1 cellular context compared by ENCODE assay signal in genomic region chr17:48191362-48191761, GRCh38.
TF ChIP-seq lines count a peak whose summit lies in the region.

No MANE protein-coding gene starts in this region.

TF ChIP-seq in GM23338, 12 proteins besides CTCF, POLR2A, EP300 and RAD21 (continued from another document):
- TF ChIP-seq, protein P1, sequence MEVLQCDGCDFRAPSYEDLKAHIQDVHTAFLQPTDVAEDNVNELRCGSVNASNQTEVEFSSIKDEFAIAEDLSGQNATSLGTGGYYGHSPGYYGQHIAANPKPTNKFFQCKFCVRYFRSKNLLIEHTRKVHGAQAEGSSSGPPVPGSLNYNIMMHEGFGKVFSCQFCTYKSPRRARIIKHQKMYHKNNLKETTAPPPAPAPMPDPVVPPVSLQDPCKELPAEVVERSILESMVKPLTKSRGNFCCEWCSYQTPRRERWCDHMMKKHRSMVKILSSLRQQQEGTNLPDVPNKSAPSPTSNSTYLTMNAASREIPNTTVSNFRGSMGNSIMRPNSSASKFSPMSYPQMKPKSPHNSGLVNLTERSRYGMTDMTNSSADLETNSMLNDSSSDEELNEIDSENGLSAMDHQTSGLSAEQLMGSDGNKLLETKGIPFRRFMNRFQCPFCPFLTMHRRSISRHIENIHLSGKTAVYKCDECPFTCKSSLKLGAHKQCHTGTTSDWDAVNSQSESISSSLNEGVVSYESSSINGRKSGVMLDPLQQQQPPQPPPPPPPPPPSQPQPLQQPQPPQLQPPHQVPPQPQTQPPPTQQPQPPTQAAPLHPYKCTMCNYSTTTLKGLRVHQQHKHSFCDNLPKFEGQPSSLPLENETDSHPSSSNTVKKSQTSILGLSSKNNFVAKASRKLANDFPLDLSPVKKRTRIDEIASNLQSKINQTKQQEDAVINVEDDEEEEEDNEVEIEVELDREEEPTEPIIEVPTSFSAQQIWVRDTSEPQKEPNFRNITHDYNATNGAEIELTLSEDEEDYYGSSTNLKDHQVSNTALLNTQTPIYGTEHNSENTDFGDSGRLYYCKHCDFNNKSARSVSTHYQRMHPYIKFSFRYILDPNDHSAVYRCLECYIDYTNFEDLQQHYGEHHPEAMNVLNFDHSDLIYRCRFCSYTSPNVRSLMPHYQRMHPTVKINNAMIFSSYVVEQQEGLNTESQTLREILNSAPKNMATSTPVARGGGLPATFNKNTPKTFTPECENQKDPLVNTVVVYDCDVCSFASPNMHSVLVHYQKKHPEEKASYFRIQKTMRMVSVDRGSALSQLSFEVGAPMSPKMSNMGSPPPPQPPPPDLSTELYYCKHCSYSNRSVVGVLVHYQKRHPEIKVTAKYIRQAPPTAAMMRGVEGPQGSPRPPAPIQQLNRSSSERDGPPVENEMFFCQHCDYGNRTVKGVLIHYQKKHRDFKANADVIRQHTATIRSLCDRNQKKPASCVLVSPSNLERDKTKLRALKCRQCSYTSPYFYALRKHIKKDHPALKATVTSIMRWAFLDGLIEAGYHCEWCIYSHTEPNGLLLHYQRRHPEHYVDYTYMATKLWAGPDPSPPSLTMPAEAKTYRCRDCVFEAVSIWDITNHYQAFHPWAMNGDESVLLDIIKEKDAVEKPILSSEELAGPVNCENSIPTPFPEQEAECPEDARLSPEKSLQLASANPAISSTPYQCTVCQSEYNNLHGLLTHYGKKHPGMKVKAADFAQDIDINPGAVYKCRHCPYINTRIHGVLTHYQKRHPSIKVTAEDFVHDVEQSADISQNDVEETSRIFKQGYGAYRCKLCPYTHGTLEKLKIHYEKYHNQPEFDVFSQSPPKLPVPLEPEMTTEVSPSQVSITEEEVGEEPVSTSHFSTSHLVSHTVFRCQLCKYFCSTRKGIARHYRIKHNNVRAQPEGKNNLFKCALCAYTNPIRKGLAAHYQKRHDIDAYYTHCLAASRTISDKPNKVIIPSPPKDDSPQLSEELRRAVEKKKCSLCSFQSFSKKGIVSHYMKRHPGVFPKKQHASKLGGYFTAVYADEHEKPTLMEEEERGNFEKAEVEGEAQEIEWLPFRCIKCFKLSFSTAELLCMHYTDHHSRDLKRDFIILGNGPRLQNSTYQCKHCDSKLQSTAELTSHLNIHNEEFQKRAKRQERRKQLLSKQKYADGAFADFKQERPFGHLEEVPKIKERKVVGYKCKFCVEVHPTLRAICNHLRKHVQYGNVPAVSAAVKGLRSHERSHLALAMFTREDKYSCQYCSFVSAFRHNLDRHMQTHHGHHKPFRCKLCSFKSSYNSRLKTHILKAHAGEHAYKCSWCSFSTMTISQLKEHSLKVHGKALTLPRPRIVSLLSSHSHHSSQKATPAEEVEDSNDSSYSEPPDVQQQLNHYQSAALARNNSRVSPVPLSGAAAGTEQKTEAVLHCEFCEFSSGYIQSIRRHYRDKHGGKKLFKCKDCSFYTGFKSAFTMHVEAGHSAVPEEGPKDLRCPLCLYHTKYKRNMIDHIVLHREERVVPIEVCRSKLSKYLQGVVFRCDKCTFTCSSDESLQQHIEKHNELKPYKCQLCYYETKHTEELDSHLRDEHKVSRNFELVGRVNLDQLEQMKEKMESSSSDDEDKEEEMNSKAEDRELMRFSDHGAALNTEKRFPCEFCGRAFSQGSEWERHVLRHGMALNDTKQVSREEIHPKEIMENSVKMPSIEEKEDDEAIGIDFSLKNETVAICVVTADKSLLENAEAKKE (CRISPR knock-in tag; IDR thresholded peaks at IDR 0.05), result no peak
- no peak for TF ChIP-seq CREB1 (CRISPR knock-in tag; IDR thresholded peaks at IDR 0.05; ENCODE audit: low read depth)
- TF ChIP-seq NANOG (IDR thresholded peaks at IDR 0.05; ENCODE audit: borderline replicate concordance), result no peak
- no peak for TF ChIP-seq EZH2phosphoT487 (IDR thresholded peaks at IDR 0.05; ENCODE audit: unreplicated experiment)
- no peak for TF ChIP-seq STAT1 (IDR thresholded peaks at IDR 0.05; ENCODE audit: unreplicated experiment)
- no peak for TF ChIP-seq JUNB (IDR thresholded peaks at IDR 0.05; ENCODE audit: unreplicated experiment)
- no peak for TF ChIP-seq ZNF331 (CRISPR knock-in tag; IDR thresholded peaks at IDR 0.05; ENCODE audit: low read depth)
- no peak for TF ChIP-seq POLR2AphosphoS5 (IDR thresholded peaks at IDR 0.05; ENCODE audit: low read depth)
- TF ChIP-seq ZNF114 (CRISPR knock-in tag; IDR thresholded peaks at IDR 0.05), result no peak
- TF ChIP-seq EZH2 (IDR thresholded peaks at IDR 0.05; ENCODE audit: low read depth, unreplicated experiment), result no peak
TF ChIP-seq in GM23338: peak in this region for 0.
